19 cellular contexts compared by ENCODE assay signal in genomic region chr7:159141660-159142059, GRCh38. TPM values are rescaled to one million over a fixed set of nuclear protein-coding genes. Genes with fewer than 3 reads are reported as not detected.
A peak's percentile ranks its signal among the peaks of the same experiment; 100 is the strongest.
DNase-seq lines count a peak whose midpoint lies in the region; ATAC-seq and TF ChIP-seq lines count a peak whose summit lies in the region.
"Had no signal": no experiment of that assay in that cellular context is flagged by ENCODE, and none has a peak within 500 bp of the region (broad histone marks: within the 10 kb centered on the region; RNA-seq: fewer than 3 reads in every experiment).

No MANE protein-coding gene starts in this region.

- H3K4me3 ChIP-seq in H7 (ENCODE audit: insufficient read depth, low read depth, low read length) = no peak overlapping the region
- H3K4me3 ChIP-seq in WERI-Rb-1 (ENCODE audit: low read depth, low read length) = no peak overlapping the region
- no peak overlapping the region for H3K4me3 ChIP-seq in left ventricle myocardium inferior
- no peak overlapping the region for H3K4me3 ChIP-seq in psoas muscle
- no peak overlapping the region for H3K4me3 ChIP-seq in tibial nerve
- H3K4me3 ChIP-seq: lung, pancreas, skin epidermis, uterus had no signal

- TF ChIP-seq EP300 in tibial nerve (IDR thresholded peaks at IDR 0.05) = no peak

- DNase-seq in H7 (peak; percentile 69), WERI-Rb-1 (no peak), left ventricle myocardium inferior (peak; percentile 44), psoas muscle (peak in 1 of 2 donors; percentile 24), tibial nerve (ENCODE audit: low spot score in 2 of 2) (no peak)
- DNase-seq: activated CD4-positive, alpha-beta T cell treated with anti-CD3 and anti-CD28 coated beads, Interleukin-2, amount 50 U/mL, for 4 hours; activated T-cell treated with anti-CD3 and anti-CD28 coated beads, Interleukin-2, amount 50 U/mL, for 24 hours; dermis blood vessel endothelial cell; NCI-H1417; pancreas; stimulated activated CD4-positive, alpha-beta T cell treated with anti-CD3 and anti-CD28 coated beads, Interleukin-4, amount 100 ng/mL, for 24 hours had no signal

- H3K9me3 ChIP-seq in WERI-Rb-1 (ENCODE audit: severe bottlenecking) = no peaks in the 10 kb centered on the region
- no peaks in the 10 kb centered on the region for H3K9me3 ChIP-seq in left ventricle myocardium inferior (replicated peaks)
- H3K9me3 ChIP-seq in psoas muscle = no peaks in the 10 kb centered on the region
- no peaks in the 10 kb centered on the region for H3K9me3 ChIP-seq in tibial nerve
- H3K9me3 ChIP-seq: pancreas, uterus had no signal

- TF ChIP-seq POLR2A in tibial nerve (IDR thresholded peaks at IDR 0.05) = no peak

- H3K27ac ChIP-seq in WERI-Rb-1 (no peak overlapping the region), left ventricle myocardium inferior (replicated peaks) (peak overlapping the region; percentile 67), psoas muscle (peak overlapping the region; percentile 3), tibial nerve (no peak overlapping the region)
- H3K27ac ChIP-seq: pancreas, skin epidermis, uterus had no signal

- intact Hi-C loops in left ventricle myocardium inferior (cut with micrococcal nuclease) (no loop called here), psoas muscle (cut with DNase I) (loop anchor here (5.0 to 10.0 kb wide), 3 partner anchors 34 to 109 kb away; no protein-coding TSS in a partner anchor)

- WGBS in psoas muscle, 3 donors = 21 to 36% (median 25%) methylated on average over 6 of the region's 6 CpGs
- WGBS in tibial nerve, 2 donors = 64 to 70% methylated on average over 6 of the region's 6 CpGs

- H3K36me3 ChIP-seq in H7 (replicated peaks; ENCODE audit: control insufficient read depth, insufficient read depth, low read length) (no peaks in the 10 kb centered on the region), WERI-Rb-1 (no peaks in the 10 kb centered on the region), left ventricle myocardium inferior (peaks cover 24% of the 10 kb centered on the region), psoas muscle (ENCODE audit: insufficient read depth in 1 of 2, low read depth in 1 of 2) (no peaks in the 10 kb centered on the region), tibial nerve (no peaks in the 10 kb centered on the region)
- H3K36me3 ChIP-seq: pancreas, uterus had no signal

- H3K27me3 ChIP-seq in H7 (ENCODE audit: control insufficient read depth, insufficient read depth, low read length) = peaks cover 35% of the 10 kb centered on the region
- H3K27me3 ChIP-seq in WERI-Rb-1 (ENCODE audit: insufficient read depth, low read depth, severe bottlenecking) = peaks cover 27% of the 10 kb centered on the region
- H3K27me3 ChIP-seq in left ventricle myocardium inferior (ENCODE audit: low read depth) = peaks cover 32% of the 10 kb centered on the region
- peaks cover 0 to 29% (median 5%) of the 10 kb centered on the region in 3 donors for H3K27me3 ChIP-seq in psoas muscle (ENCODE audit: insufficient read depth in 3 of 3, low read length in 2 of 3)
- peaks cover 0 to 46% of the 10 kb centered on the region in 2 donors for H3K27me3 ChIP-seq in tibial nerve
- H3K27me3 ChIP-seq: pancreas, uterus had no signal

- H3K4me1 ChIP-seq in left ventricle myocardium inferior = peaks cover 51% of the 10 kb centered on the region
- peaks cover 5% of the 10 kb centered on the region for H3K4me1 ChIP-seq in psoas muscle
- H3K4me1 ChIP-seq in tibial nerve = peaks cover 0 to 26% (median 2%) of the 10 kb centered on the region in 4 donors
- H3K4me1 ChIP-seq: pancreas had no signal

- TF ChIP-seq CTCF in WERI-Rb-1 (IDR thresholded peaks at IDR 0.05; ENCODE audit: low read depth, low read length) (0 out of 2 replicates have a peak, but pooled peaks have one; percentile 0), left ventricle myocardium inferior (IDR thresholded peaks at IDR 0.05; ENCODE audit: borderline replicate concordance) (peak; percentile 10), psoas muscle (IDR thresholded peaks at IDR 0.05) (no peak), tibial nerve (IDR thresholded peaks at IDR 0.05) (no peak)

- ATAC-seq in psoas muscle (peak in 3 of 4 donors; percentile 83 to 89 (median 84)), HG02610 (IDR thresholded peaks at IDR 0.05; ENCODE audit: unreplicated experiment) (no peak), HG03045 (IDR thresholded peaks at IDR 0.05; ENCODE audit: unreplicated experiment) (no peak), GM21529 (IDR thresholded peaks at IDR 0.05; ENCODE audit: unreplicated experiment) (no peak)
- ATAC-seq: pancreas had no signal

RNA-seq across cellular contexts. Expression of gene VIPR2, which starts 3.0 kb away (rescaled TPM):
- total RNA-seq in H7 (2014; rRNA removed; shearing (Covaris generic)) = 2.5 and 3.5 TPM in 2 replicates
- total RNA-seq in left ventricle myocardium inferior (17.5 TPM), psoas muscle (1 to 10 TPM; 2.4 to 3.6 (median 3.3) TPM), tibial nerve (1 to 10 TPM in 3 of 4 donors, under 1 TPM in 1; 0.22 to 3.6 (median 2.9) TPM)
- polyA plus RNA-seq in psoas muscle = 1 to 10 TPM in 2 of 3 donors, under 1 TPM in 1; 0.60 to 2.3 (median 1.3) TPM
- total RNA-seq: dermis blood vessel endothelial cell, epithelial cell of proximal tubule, HT-29 had no signal

Comparison
In these comparisons a context has a peak if more than half of its experiments do, and no peak if none do; other contexts are left out.
1. DNase-seq: peak in H7 (single experiment) and left ventricle myocardium inferior (single experiment); none in WERI-Rb-1 (single experiment) and tibial nerve (0 of 2).
2. H3K27ac ChIP-seq: peak in left ventricle myocardium inferior (single experiment) and psoas muscle (single experiment); none in WERI-Rb-1 (single experiment) and tibial nerve (0 of 4).
3. CTCF ChIP-seq: peak in WERI-Rb-1 (single experiment) and left ventricle myocardium inferior (single experiment); none in psoas muscle (single experiment) and tibial nerve (0 of 5).
4. ATAC-seq: peak in psoas muscle (3 of 4); none in HG02610 (single experiment), HG03045 (single experiment) and GM21529 (single experiment).